12 cellular contexts compared by ENCODE assay signal in genomic region chr4:76611611-76612010, GRCh38.
DNase-seq lines count a peak whose midpoint lies in the region; ATAC-seq and TF ChIP-seq lines count a peak whose summit lies in the region.
"Had no signal": no experiment of that assay in that cellular context is flagged by ENCODE, and none has a peak within 500 bp of the region (broad histone marks: within the 10 kb centered on the region; RNA-seq: fewer than 3 reads in every experiment).

No MANE protein-coding gene starts in this region.

- 87% methylated on average over 5 of the region's 5 CpGs for WGBS in mesodermal cell (ENCODE audit: insufficient coverage in 2 of 2), 2 experiments
- WGBS in thyroid gland, 2 donors = 33 to 69% methylated on average over 5 of the region's 5 CpGs

- no peak for TF ChIP-seq POLR2A in thyroid gland (IDR thresholded peaks at IDR 0.05)

- H3K27ac Mint-ChIP-seq in activated T-cell treated with anti-CD3 and anti-CD28 coated beads, Interleukin-2, amount 50 U/mL, for 24 hours = no peak overlapping the region
- H3K27ac Mint-ChIP-seq: activated CD4-positive, alpha-beta memory T cell treated with anti-CD3 and anti-CD28 coated beads, Interleukin-2, amount 10 ng/mL, durations not matched to agents 7 days and 5 days; activated naive CD8-positive, alpha-beta T cell had no signal

- TF ChIP-seq CTCF in thyroid gland (IDR thresholded peaks at IDR 0.05) = no peak

- intact Hi-C loops in thyroid gland (cut with DNase I) = no loop called here

- peaks cover 38% of the 10 kb centered on the region for H3K27me3 Mint-ChIP-seq in activated T-cell treated with anti-CD3 and anti-CD28 coated beads, Interleukin-2, amount 50 U/mL, for 24 hours

- H3K4me1 Mint-ChIP-seq in activated T-cell treated with anti-CD3 and anti-CD28 coated beads, Interleukin-2, amount 50 U/mL, for 24 hours (ENCODE audit: low read depth) = no peaks in the 10 kb centered on the region
- H3K4me1 Mint-ChIP-seq: activated CD4-positive, alpha-beta memory T cell treated with anti-CD3 and anti-CD28 coated beads, Interleukin-2, amount 10 ng/mL, durations not matched to agents 7 days and 5 days had no signal

- H3K4me1 ChIP-seq in mesodermal cell (ENCODE audit: control insufficient read depth, insufficient read depth, low read length, poor library complexity, severe bottlenecking) (peaks cover 39% of the 10 kb centered on the region), thyroid gland (peaks cover 10 to 18% of the 10 kb centered on the region in 2 donors)

- ATAC-seq in esophagus mucosa (peak; percentile 90), GM18502 (IDR thresholded peaks at IDR 0.05; ENCODE audit: poor library complexity, unreplicated experiment) (no peak)
- ATAC-seq: GM12878 had no signal

- DNase-seq in LoVo (ENCODE audit: low spot score) = peak; percentile 61
- peak; percentile 39 to 40 for DNase-seq in thyroid gland
- no peak for DNase-seq in activated T-cell treated with anti-CD3 and anti-CD28 coated beads, Interleukin-2, amount 50 U/mL, for 24 hours
- DNase-seq in NCI-H526 (lab: John Stamatoyannopoulos, UW) = no peak
- no peak for DNase-seq in T1000 (lab: John Stamatoyannopoulos, UW)
- DNase-seq: activated CD4-positive, alpha-beta memory T cell treated with anti-CD3 and anti-CD28 coated beads, Interleukin-2, amount 10 ng/mL, durations not matched to agents 7 days and 5 days; NCI-H1105 treated with DMSO at 0.1 percent for 48 hours had no signal

- H3K9me3 ChIP-seq in mesodermal cell (ENCODE audit: control insufficient read depth, low read length) (no peaks in the 10 kb centered on the region), thyroid gland (no peaks in the 10 kb centered on the region)

- H3K4me3 Mint-ChIP-seq in activated T-cell treated with anti-CD3 and anti-CD28 coated beads, Interleukin-2, amount 50 U/mL, for 24 hours = no peak overlapping the region
- H3K4me3 Mint-ChIP-seq: activated CD4-positive, alpha-beta memory T cell treated with anti-CD3 and anti-CD28 coated beads, Interleukin-2, amount 10 ng/mL, durations not matched to agents 7 days and 5 days; activated naive CD8-positive, alpha-beta T cell had no signal

- no peaks in the 10 kb centered on the region for H3K9me3 Mint-ChIP-seq in activated T-cell treated with anti-CD3 and anti-CD28 coated beads, Interleukin-2, amount 50 U/mL, for 24 hours
- H3K9me3 Mint-ChIP-seq: activated CD4-positive, alpha-beta memory T cell treated with anti-CD3 and anti-CD28 coated beads, Interleukin-2, amount 10 ng/mL, durations not matched to agents 7 days and 5 days had no signal

- H3K36me3 ChIP-seq in mesodermal cell (ENCODE audit: control insufficient read depth, insufficient read depth, low read length) (no peaks in the 10 kb centered on the region), thyroid gland (no peaks in the 10 kb centered on the region)

- no peaks in the 10 kb centered on the region for H3K27me3 ChIP-seq in thyroid gland

- no peaks in the 10 kb centered on the region for H3K36me3 Mint-ChIP-seq in activated T-cell treated with anti-CD3 and anti-CD28 coated beads, Interleukin-2, amount 50 U/mL, for 24 hours (ENCODE audit: low read depth)
- H3K36me3 Mint-ChIP-seq: activated naive CD8-positive, alpha-beta T cell had no signal

- H3K27ac ChIP-seq in mesodermal cell (ENCODE audit: low read depth, low read length, severe bottlenecking) (peak overlapping the region; percentile 16), thyroid gland (peak overlapping the region; percentile 9 to 59 (median 50))

- H3K4me3 ChIP-seq in mesodermal cell (ENCODE audit: extremely low read depth, insufficient read depth, low read length, poor library complexity, severe bottlenecking) (no peak overlapping the region), thyroid gland (replicated peaks in 1 of 3) (peak overlapping the region in 1 of 3 donors; percentile 5)
- H3K4me3 ChIP-seq: GM12878 had no signal

Comparison
In these comparisons a context has a peak if more than half of its experiments do, and no peak if none do; other contexts are left out.
1. DNase-seq: peak in LoVo (single experiment) and thyroid gland (2 of 2); none in activated T-cell treated with anti-CD3 and anti-CD28 coated beads, Interleukin-2, amount 50 U/mL, for 24 hours (single experiment), NCI-H526 (0 of 2) and T1000 (single experiment).